Comparison of ENCODE assay signal across 30 cellular contexts in genomic region chr4:141801558-141801957, GRCh38.
"Had no signal": no experiment of that assay in that cellular context is flagged by ENCODE, and none has a peak within 500 bp of the region (broad histone marks: within the 10 kb centered on the region; RNA-seq: fewer than 3 reads in every experiment).

No MANE protein-coding gene starts in this region.

- H3K9me3 Mint-ChIP-seq: activated CD8-positive, alpha-beta T cell treated with anti-CD3 and anti-CD28 coated beads for 36 hours; activated naive CD4-positive, alpha-beta T cell treated with anti-CD3 and anti-CD28 coated beads, Interleukin-2, amount 50 U/mL, for 24 hours; activated naive CD8-positive, alpha-beta T cell treated with anti-CD3 and anti-CD28 coated beads, Interleukin-2, amount 50 U/mL, for 24 hours; activated T-cell treated with anti-CD3 and anti-CD28 coated beads, Interleukin-2, amount 50 U/mL, for 4 hours; activated T-helper 17 cell treated with anti-CD3 and anti-CD28 coated beads, Interleukin-2, amount 50 U/mL, for 72 hours; nephron progenitor cell had no signal

- H3K27ac Mint-ChIP-seq: activated CD8-positive, alpha-beta T cell treated with anti-CD3 and anti-CD28 coated beads for 36 hours; activated naive CD4-positive, alpha-beta T cell treated with anti-CD3 and anti-CD28 coated beads, Interleukin-2, amount 50 U/mL, for 24 hours; activated naive CD8-positive, alpha-beta T cell treated with anti-CD3 and anti-CD28 coated beads, Interleukin-2, amount 50 U/mL, for 24 hours; activated T-helper 17 cell treated with anti-CD3 and anti-CD28 coated beads, Interleukin-2, amount 50 U/mL, for 72 hours; naive B cell; nephron progenitor cell had no signal

- H3K36me3 Mint-ChIP-seq: activated naive CD4-positive, alpha-beta T cell treated with anti-CD3 and anti-CD28 coated beads, Interleukin-2, amount 50 U/mL, for 24 hours; naive B cell had no signal

- H3K27me3 Mint-ChIP-seq: activated CD8-positive, alpha-beta T cell treated with anti-CD3 and anti-CD28 coated beads for 36 hours; activated naive CD8-positive, alpha-beta T cell treated with anti-CD3 and anti-CD28 coated beads, Interleukin-2, amount 50 U/mL, for 24 hours; naive B cell had no signal

- H3K4me2 ChIP-seq: hepatocyte had no signal

- H3K27ac ChIP-seq: body of pancreas, esophagus muscularis mucosa, hepatocyte, neutrophil, ovary, prostate gland, sigmoid colon, spleen, tibial nerve had no signal

- H3K4me1 Mint-ChIP-seq: activated naive CD4-positive, alpha-beta T cell treated with anti-CD3 and anti-CD28 coated beads, Interleukin-2, amount 50 U/mL, for 24 hours; activated naive CD8-positive, alpha-beta T cell treated with anti-CD3 and anti-CD28 coated beads, Interleukin-2, amount 50 U/mL, for 24 hours; activated T-helper 17 cell treated with anti-CD3 and anti-CD28 coated beads, Interleukin-2, amount 50 U/mL, for 72 hours; naive B cell had no signal

- H3K79me2 ChIP-seq: hepatocyte had no signal

- H3K9me3 ChIP-seq: body of pancreas, esophagus muscularis mucosa, neutrophil, ovary, prostate gland, sigmoid colon, spleen, tibial nerve had no signal

- H3K4me1 ChIP-seq: body of pancreas, esophagus muscularis mucosa, prostate gland, sigmoid colon, spleen, tibial nerve had no signal

- DNase-seq: activated CD4-positive, alpha-beta T cell treated with anti-CD3 and anti-CD28 coated beads for 1 hour; activated CD4-positive, alpha-beta T cell treated with anti-CD3 and anti-CD28 coated beads, Interleukin-2, amount 50 U/mL, for 1 hour; activated CD8-positive, alpha-beta T cell treated with anti-CD3 and anti-CD28 coated beads for 36 hours; activated gamma-delta T cell treated with Interleukin-2 at 50 U/mL for 16 hours; activated naive CD8-positive, alpha-beta T cell treated with anti-CD3 and anti-CD28 coated beads, Interleukin-2, amount 50 U/mL, for 24 hours; activated T-cell treated with anti-CD3 and anti-CD28 coated beads, Interleukin-2, amount 50 U/mL, for 4 hours; body of pancreas; dermis blood vessel endothelial cell; effector CD4-positive, alpha-beta T cell; foreskin melanocyte; glutamatergic neuron; islet precursor cell; left cardiac atrium; left ventricle myocardium superior; naive B cell; nephron progenitor cell; ovary; retina; sigmoid colon; spleen; stimulated activated naive CD4-positive, alpha-beta T cell treated with Interleukin-2 at 50 U/mL for 16 hours; T-helper 2 cell had no signal

- H3K4me3 ChIP-seq: body of pancreas, esophagus muscularis mucosa, hepatocyte, ovary, prostate gland, sigmoid colon, spleen, tibial nerve had no signal

- FAIRE-seq: colon had no signal

- ATAC-seq: activated CD8-positive, alpha-beta T cell treated with anti-CD3 and anti-CD28 coated beads for 36 hours; activated naive CD8-positive, alpha-beta T cell treated with anti-CD3 and anti-CD28 coated beads, Interleukin-2, amount 50 U/mL, for 24 hours; activated T-cell treated with anti-CD3 and anti-CD28 coated beads, Interleukin-2, amount 50 U/mL, for 4 hours; activated T-helper 17 cell treated with anti-CD3 and anti-CD28 coated beads, Interleukin-2, amount 50 U/mL, for 72 hours; body of pancreas; left cardiac atrium; left ventricle myocardium superior had no signal

- H2AFZ ChIP-seq: hepatocyte had no signal

- H3K27me3 ChIP-seq: body of pancreas, esophagus muscularis mucosa, hepatocyte, neutrophil, ovary, sigmoid colon, spleen, tibial nerve had no signal

- H3K36me3 ChIP-seq: esophagus muscularis mucosa, neutrophil, ovary, prostate gland, sigmoid colon, spleen, tibial nerve had no signal

- H3K4me3 Mint-ChIP-seq: activated CD8-positive, alpha-beta T cell treated with anti-CD3 and anti-CD28 coated beads for 36 hours; activated naive CD4-positive, alpha-beta T cell treated with anti-CD3 and anti-CD28 coated beads, Interleukin-2, amount 50 U/mL, for 24 hours; activated naive CD8-positive, alpha-beta T cell treated with anti-CD3 and anti-CD28 coated beads, Interleukin-2, amount 50 U/mL, for 24 hours; activated T-cell treated with anti-CD3 and anti-CD28 coated beads, Interleukin-2, amount 50 U/mL, for 4 hours; activated T-helper 17 cell treated with anti-CD3 and anti-CD28 coated beads, Interleukin-2, amount 50 U/mL, for 72 hours; naive B cell; nephron progenitor cell had no signal
